In genomic region chr12:47276253-47277070, GRCh38 we compare ENCODE assay signal across 8 cellular contexts.
A peak's percentile ranks its signal among the peaks of the same experiment; 100 is the strongest.
DNase-seq lines count a peak whose midpoint lies in the region; ATAC-seq and FAIRE-seq lines count a peak whose summit lies in the region.

No MANE protein-coding gene starts in this region.

- ATAC-seq in GM18867 (IDR thresholded peaks at IDR 0.05; ENCODE audit: unreplicated experiment) (peak; percentile 97), HG03045 (IDR thresholded peaks at IDR 0.05; ENCODE audit: unreplicated experiment) (peak; percentile 90)

- DNase-seq in AML-193 (lab: John Stamatoyannopoulos, UW) (peak; percentile 64 to 73), NCI-H82 (lab: John Stamatoyannopoulos, UW) (peak; percentile 81), kidney glomerular epithelial cell (lab: John Stamatoyannopoulos, UW) (peak; percentile 37), urothelium cell line (ENCODE audit: low spot score) (peak; percentile 36), iPS-NIHi11 (ENCODE audit: low spot score) (no peak)
- peak; percentile 30 for DNase-seq in activated naive CD4-positive, alpha-beta T cell treated with anti-CD3 and anti-CD28 coated beads, Interleukin-2, amount 50 U/mL, for 16 hours

- no peak for FAIRE-seq in urothelium cell line (lab: Jason Lieb, UNC)
